1 cellular context compared by ENCODE assay signal in genomic region chr2:230890696-230891095, GRCh38.
TF ChIP-seq lines count a peak whose summit lies in the region.

No MANE protein-coding gene starts in this region.

TF ChIP-seq in H1, 55 proteins besides CTCF, POLR2A, EP300 and RAD21:
- TF ChIP-seq YY1 (IDR thresholded peaks at IDR 0.05; ENCODE audit: low read depth, low read length): no peak
- TF ChIP-seq, protein P1, sequence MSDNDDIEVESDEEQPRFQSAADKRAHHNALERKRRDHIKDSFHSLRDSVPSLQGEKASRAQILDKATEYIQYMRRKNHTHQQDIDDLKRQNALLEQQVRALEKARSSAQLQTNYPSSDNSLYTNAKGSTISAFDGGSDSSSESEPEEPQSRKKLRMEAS (IDR thresholded peaks at IDR 0.05): no peak
- TF ChIP-seq SUZ12 (IDR thresholded peaks at IDR 0.05; ENCODE audit: low read length): no peak
- TF ChIP-seq SIN3A (conservative IDR thresholded peaks at IDR 0.05 in 1 of 2, IDR thresholded peaks at IDR 0.05 in 1 of 2; ENCODE audit: low read depth in 1 of 2, low read length in 2 of 2): no peak
- TF ChIP-seq ZNF274 (IDR thresholded peaks at IDR 0.05; ENCODE audit: borderline replicate concordance, extremely low read depth, low read length): no peak
- TF ChIP-seq SRF (IDR thresholded peaks at IDR 0.05; ENCODE audit: low read depth, low read length): no peak
- no peak for TF ChIP-seq RFX5 (IDR thresholded peaks at IDR 0.05; ENCODE audit: borderline replicate concordance, low read depth, low read length)
- TF ChIP-seq E2F6 (IDR thresholded peaks at IDR 0.05): no peak
- no peak for TF ChIP-seq CEBPB (IDR thresholded peaks at IDR 0.05; ENCODE audit: low read depth, low read length)
- no peak for TF ChIP-seq TAF1 (IDR thresholded peaks at IDR 0.05; ENCODE audit: low read depth, low read length)
- TF ChIP-seq CHD1 (IDR thresholded peaks at IDR 0.05; ENCODE audit: low read depth, low read length): no peak
- TF ChIP-seq TEAD4 (IDR thresholded peaks at IDR 0.05; ENCODE audit: low read depth, low read length): no peak
- TF ChIP-seq GTF2F1 (IDR thresholded peaks at IDR 0.05; ENCODE audit: borderline replicate concordance, low read depth, low read length): no peak
- TF ChIP-seq CHD2 (IDR thresholded peaks at IDR 0.05; ENCODE audit: low read length): no peak
